ENCODE assay signal across 8 cellular contexts in the genomic region with DNA sequence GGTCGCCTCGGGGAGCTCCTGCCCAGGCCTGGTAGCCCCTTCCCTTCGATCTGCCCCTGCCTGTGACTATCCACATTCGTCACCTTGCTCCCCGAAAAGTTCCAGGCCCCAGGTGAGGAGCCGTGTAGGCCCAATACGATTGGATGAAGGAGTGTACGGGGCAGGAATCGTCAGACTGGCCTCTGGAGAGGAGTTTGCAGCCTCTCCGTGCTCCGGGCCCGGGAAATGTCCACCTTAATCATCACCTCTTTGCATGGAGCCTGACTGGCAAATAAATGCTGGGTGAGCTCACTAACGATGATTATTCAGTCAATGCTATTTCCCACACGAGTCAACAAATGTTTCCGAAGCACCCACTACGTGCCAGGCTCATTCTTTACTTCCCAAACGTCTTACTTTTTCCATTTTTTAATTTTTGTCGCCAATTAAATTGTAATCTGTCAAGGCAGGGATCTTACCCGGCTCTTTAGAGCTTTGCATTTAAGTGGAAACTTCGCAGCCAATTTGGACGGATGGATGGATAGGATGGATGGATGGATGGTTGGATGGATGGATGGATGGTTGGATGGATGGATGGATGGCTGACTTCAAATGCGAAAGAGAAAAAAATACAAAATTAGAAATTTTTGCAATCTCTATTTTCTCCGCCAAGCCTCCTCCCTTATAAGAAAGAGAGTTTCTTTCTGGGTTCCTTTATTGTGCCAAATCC. TPM values are rescaled to one million over a fixed set of nuclear protein-coding genes. Genes with fewer than 3 reads are reported as not detected.
DNase-seq lines count a peak whose midpoint lies in the region; ATAC-seq and TF ChIP-seq lines count a peak whose summit lies in the region.

No MANE protein-coding gene starts in this region.

- no peak for DNase-seq in activated CD4-positive, alpha-beta T cell treated with anti-CD3 and anti-CD28 coated beads, Interleukin-2, amount 10 ng/mL, durations not matched to agents 7 days and 5 days
- DNase-seq in activated CD4-positive, alpha-beta T cell treated with anti-CD3 and anti-CD28 coated beads, Interleukin-2, amount 50 U/mL, for 1 hour, result no peak
- peak; percentile 76 for DNase-seq in SW480 (ENCODE audit: low spot score)
- DNase-seq in esophagus squamous epithelium (lab: John Stamatoyannopoulos, UW), result no peak
- DNase-seq in neural progenitor cell (ENCODE audit: low spot score), result no peak
- no peak for DNase-seq in DMS79 (lab: John Stamatoyannopoulos, UW)
- DNase-seq in effector CD4-positive, alpha-beta T cell, result no peak

- no peak for TF ChIP-seq CTCF in esophagus squamous epithelium (IDR thresholded peaks at IDR 0.05)
- TF ChIP-seq CTCF in neural progenitor cell (IDR thresholded peaks at IDR 0.05), result no peak

- CTCF ChIA-PET in activated CD4-positive, alpha-beta T cell treated with anti-CD3 and anti-CD28 coated beads, Interleukin-2, amount 10 ng/mL, durations not matched to agents 7 days and 5 days (lab: Charles Lee), result interaction anchor here (1.0 to 2.1 kb wide), 9 partner anchors 11 to 68 kb away, joined by 3 to 8 read pairs (median 4); a partner anchor contains a TSS

- H3K36me3 ChIP-seq in esophagus squamous epithelium (no peaks in the 10 kb centered on the region), neural progenitor cell (no peaks in the 10 kb centered on the region)

- no peaks in the 10 kb centered on the region for H3K9me3 ChIP-seq in esophagus squamous epithelium
- no peaks in the 10 kb centered on the region for H3K9me3 ChIP-seq in neural progenitor cell (ENCODE audit: low read depth)

- H3K36me3 Mint-ChIP-seq in activated CD4-positive, alpha-beta T cell treated with anti-CD3 and anti-CD28 coated beads, Interleukin-2, amount 10 ng/mL, durations not matched to agents 7 days and 5 days (ENCODE audit: low read depth), result peaks cover 3% of the 10 kb centered on the region
- H3K36me3 Mint-ChIP-seq in neural progenitor cell, result peaks cover 4% of the 10 kb centered on the region

- intact Hi-C loops in esophagus squamous epithelium (cut with DNase I), result loop anchor here (5.0 kb wide), 1 partner anchor 52 kb away; a partner anchor contains a TSS

- 36 to 37% methylated on average over 13 to 14 of the region's 23 CpGs for WGBS in esophagus squamous epithelium, 2 donors

- H3K4me3 Mint-ChIP-seq in activated CD4-positive, alpha-beta T cell treated with anti-CD3 and anti-CD28 coated beads, Interleukin-2, amount 10 ng/mL, durations not matched to agents 7 days and 5 days, result peak overlapping the region; percentile 79
- peak overlapping the region; percentile 92 for H3K4me3 Mint-ChIP-seq in neural progenitor cell

- peak overlapping the region; percentile 69 to 85 (median 73) for H3K4me3 ChIP-seq in esophagus squamous epithelium
- peak overlapping the region; percentile 60 for H3K4me3 ChIP-seq in neural progenitor cell

- H3K27me3 ChIP-seq in esophagus squamous epithelium (no peaks in the 10 kb centered on the region), neural progenitor cell (peaks cover 5% of the 10 kb centered on the region)

- H3K9me3 Mint-ChIP-seq in activated CD4-positive, alpha-beta T cell treated with anti-CD3 and anti-CD28 coated beads, Interleukin-2, amount 10 ng/mL, durations not matched to agents 7 days and 5 days, result peaks cover 7% of the 10 kb centered on the region
- H3K9me3 Mint-ChIP-seq in neural progenitor cell, result peaks cover 7% of the 10 kb centered on the region

- no peaks in the 10 kb centered on the region for H4K20me1 ChIP-seq in neural progenitor cell (ENCODE audit: low read depth)

- H3K4me1 ChIP-seq in esophagus squamous epithelium (peaks cover 0 to 25% (median 13%) of the 10 kb centered on the region in 3 donors), neural progenitor cell (peaks cover 17% of the 10 kb centered on the region)

- H3K4me1 Mint-ChIP-seq in activated CD4-positive, alpha-beta T cell treated with anti-CD3 and anti-CD28 coated beads, Interleukin-2, amount 10 ng/mL, durations not matched to agents 7 days and 5 days, result peaks cover 26% of the 10 kb centered on the region
- peaks cover 34% of the 10 kb centered on the region for H3K4me1 Mint-ChIP-seq in neural progenitor cell

- H2AFZ ChIP-seq in neural progenitor cell (replicated peaks), result peak overlapping the region; percentile 71

- H3F3A ChIP-seq in neural progenitor cell (ENCODE audit: low read depth), result peaks cover 41% of the 10 kb centered on the region

- POLR2A ChIA-PET in activated CD4-positive, alpha-beta T cell treated with anti-CD3 and anti-CD28 coated beads, Interleukin-2, amount 10 ng/mL, durations not matched to agents 7 days and 5 days (lab: Charles Lee), result interaction anchor here (0.7 to 2.0 kb wide), 2 partner anchors 46 to 107 kb away, joined by 3 to 4 read pairs; a partner anchor contains a TSS

- H3K79me2 ChIP-seq in neural progenitor cell (ENCODE audit: low read depth), result no peaks in the 10 kb centered on the region

- H3K27ac ChIP-seq in esophagus squamous epithelium (peak overlapping the region; percentile 92 to 98 (median 96)), neural progenitor cell (peak overlapping the region; percentile 83)

- peak overlapping the region; percentile 54 for H3K9ac ChIP-seq in neural progenitor cell

- H3K27me3 Mint-ChIP-seq in activated CD4-positive, alpha-beta T cell treated with anti-CD3 and anti-CD28 coated beads, Interleukin-2, amount 10 ng/mL, durations not matched to agents 7 days and 5 days, result peaks cover 16% of the 10 kb centered on the region
- peaks cover 21% of the 10 kb centered on the region for H3K27me3 Mint-ChIP-seq in neural progenitor cell (ENCODE audit: insufficient read depth, low read depth)

- ATAC-seq in HG03039 (IDR thresholded peaks at IDR 0.05; ENCODE audit: unreplicated experiment), result peak; percentile 5

- peak overlapping the region; percentile 93 for H3K27ac Mint-ChIP-seq in activated CD4-positive, alpha-beta T cell treated with anti-CD3 and anti-CD28 coated beads, Interleukin-2, amount 10 ng/mL, durations not matched to agents 7 days and 5 days
- peak overlapping the region; percentile 99 for H3K27ac Mint-ChIP-seq in neural progenitor cell

- H3K4me2 ChIP-seq in neural progenitor cell, result peak overlapping the region; percentile 75

- TF ChIP-seq POLR2A in esophagus squamous epithelium (IDR thresholded peaks at IDR 0.05), result no peak

RNA-seq across cellular contexts. Expression of a gene that starts 45.8 kb away (rescaled TPM):
- total RNA-seq in activated CD4-positive, alpha-beta T cell treated with anti-CD3 and anti-CD28 coated beads, Interleukin-2, amount 10 ng/mL, durations not matched to agents 7 days and 5 days, result 10 to 100 TPM; 15.6 to 16.2 TPM
- total RNA-seq in esophagus squamous epithelium (10 to 100 TPM in 2 of 4 donors, 1 to 10 TPM in 2; 2.5 to 17.9 (median 9.8) TPM), neural progenitor cell (ENCODE audit: low replicate concordance) (24.3 and 41.2 TPM in 2 replicates)

RNA-seq across cellular contexts. Expression of a gene that starts 51.5 kb away (rescaled TPM):
- total RNA-seq in activated CD4-positive, alpha-beta T cell treated with anti-CD3 and anti-CD28 coated beads, Interleukin-2, amount 10 ng/mL, durations not matched to agents 7 days and 5 days, result 1 to 10 TPM; 6.2 to 6.8 TPM
- total RNA-seq in esophagus squamous epithelium, result 1 to 10 TPM; 2.6 to 5.3 (median 3.6) TPM
- total RNA-seq in neural progenitor cell (ENCODE audit: low replicate concordance), result 9.7 and 16.5 TPM in 2 replicates
